14 cellular contexts compared by ENCODE assay signal in genomic region chr15:85545757-85546156, GRCh38.
DNase-seq lines count a peak whose midpoint lies in the region; ATAC-seq and TF ChIP-seq lines count a peak whose summit lies in the region.
"Had no signal": no experiment of that assay in that cellular context is flagged by ENCODE, and none has a peak within 500 bp of the region (broad histone marks: within the 10 kb centered on the region; RNA-seq: fewer than 3 reads in every experiment).

No MANE protein-coding gene starts in this region.

- H3K79me2 ChIP-seq in PC-9 (ENCODE audit: low read depth) = peaks cover 8% of the 10 kb centered on the region

- H3K27me3 ChIP-seq in PC-9 (ENCODE audit: insufficient read depth, low read depth) (no peaks in the 10 kb centered on the region), heart left ventricle (no peaks in the 10 kb centered on the region), rectal smooth muscle tissue (ENCODE audit: control insufficient read depth, insufficient read depth, low read length) (no peaks in the 10 kb centered on the region)

- H3K9me3 ChIP-seq in PC-9 (ENCODE audit: insufficient read depth, low read depth) (no peaks in the 10 kb centered on the region), heart left ventricle (no peaks in the 10 kb centered on the region)
- H3K9me3 ChIP-seq: prostate gland had no signal

- H3K27ac ChIP-seq in PC-9 (peak overlapping the region; percentile 30; the same call in 1 of the 2 replicates), heart left ventricle (peak overlapping the region in 10 of 12 donors; percentile 1 to 93 (median 55)), rectal smooth muscle tissue (ENCODE audit: low read depth, low read length) (peak overlapping the region; percentile 55)
- H3K27ac ChIP-seq: SK-N-MC had no signal

- CTCF ChIA-PET in PC-9 (lab: Charles Lee) = no interaction called here

- H3K9me2 ChIP-seq in PC-9 (ENCODE audit: insufficient read depth) = no peaks in the 10 kb centered on the region

- H2AFZ ChIP-seq in PC-9 = no peak overlapping the region

- no peak overlapping the region for H3K4me3 ChIP-seq in PC-9
- peak overlapping the region in 1 of 12 donors; percentile 47 for H3K4me3 ChIP-seq in heart left ventricle
- H3K4me3 ChIP-seq in rectal smooth muscle tissue (ENCODE audit: low read length) = no peak overlapping the region
- H3K4me3 ChIP-seq: prostate gland, SK-N-MC had no signal

- H4K20me1 ChIP-seq in PC-9 (ENCODE audit: insufficient read depth) = no peaks in the 10 kb centered on the region

- POLR2A ChIA-PET in PC-9 (lab: Charles Lee; ENCODE audit: unreplicated experiment) = interaction anchor here (0.7 kb wide), 1 partner anchor 255 kb away, joined by 3 read pairs; no protein-coding TSS in a partner anchor

- 65 to 76% (median 71%) methylated on average over 3 of the region's 3 CpGs for WGBS in heart left ventricle, 4 donors

- H3F3A ChIP-seq in PC-9 (ENCODE audit: insufficient read depth, low read depth) = peaks cover 17% of the 10 kb centered on the region; the same call in 1 of the 2 replicates

- H3K4me1 ChIP-seq in PC-9 (replicated peaks; ENCODE audit: insufficient read depth) (peaks cover 36% of the 10 kb centered on the region), heart left ventricle (peaks cover 0 to 86% (median 58%) of the 10 kb centered on the region in 12 donors), rectal smooth muscle tissue (ENCODE audit: control insufficient read depth, insufficient read depth, low read length) (peaks cover 12% of the 10 kb centered on the region)
- H3K4me1 ChIP-seq: prostate gland had no signal

- peak; percentile 32 to 55 (median 48) for ATAC-seq in heart left ventricle
- ATAC-seq in GM19023 (IDR thresholded peaks at IDR 0.05; ENCODE audit: unreplicated experiment) = no peak

- DNase-seq in CD1c-positive myeloid dendritic cell (ENCODE audit: extremely low spot score) = peak; percentile 87
- DNase-seq in PC-9 = no peak
- DNase-seq in heart left ventricle = no peak
- DNase-seq in mesenteric fat pad (ENCODE audit: low spot score) = no peak
- DNase-seq in foreskin melanocyte = no peak
- no peak for DNase-seq in activated effector memory CD4-positive, alpha-beta T cell treated with anti-CD3 and anti-CD28 coated beads, Interleukin-2, amount 50 U/mL, for 16 hours
- DNase-seq: activated CD4-positive, alpha-beta T cell treated with anti-CD3 and anti-CD28 coated beads, Interleukin-2, amount 50 U/mL, for 4 hours; dermis blood vessel endothelial cell; MM.1S; NCI-H446 had no signal

- no peak overlapping the region for H3K9ac ChIP-seq in rectal smooth muscle tissue (ENCODE audit: low read length)

- BruUV-seq in PC-9 (replicated peaks; lab: Mats Ljungman, UMichigan) = no TSS peak

- TF ChIP-seq POLR2A in heart left ventricle (IDR thresholded peaks at IDR 0.05) = no peak

- no peak overlapping the region for H3K4me2 ChIP-seq in PC-9

- intact Hi-C loops in PC-9 (cut with micrococcal nuclease; ENCODE audit: unreplicated experiment) = no loop called here
- intact Hi-C loops in heart left ventricle (cut with DNase I) = no loop called here

- H3K36me3 ChIP-seq in PC-9 (ENCODE audit: low read depth) (peaks cover 16% of the 10 kb centered on the region; the same call in 1 of the 2 replicates), heart left ventricle (peaks cover 0 to 35% (median 0%) of the 10 kb centered on the region in 9 donors), rectal smooth muscle tissue (ENCODE audit: control insufficient read depth, insufficient read depth, low read length) (no peaks in the 10 kb centered on the region)
- H3K36me3 ChIP-seq: prostate gland had no signal

- TF ChIP-seq CTCF in PC-9 (conservative IDR thresholded peaks at IDR 0.05) (no peak), heart left ventricle (IDR thresholded peaks at IDR 0.05) (no peak)
